Comparison of ENCODE assay signal across 36 cellular contexts in the genomic region with DNA sequence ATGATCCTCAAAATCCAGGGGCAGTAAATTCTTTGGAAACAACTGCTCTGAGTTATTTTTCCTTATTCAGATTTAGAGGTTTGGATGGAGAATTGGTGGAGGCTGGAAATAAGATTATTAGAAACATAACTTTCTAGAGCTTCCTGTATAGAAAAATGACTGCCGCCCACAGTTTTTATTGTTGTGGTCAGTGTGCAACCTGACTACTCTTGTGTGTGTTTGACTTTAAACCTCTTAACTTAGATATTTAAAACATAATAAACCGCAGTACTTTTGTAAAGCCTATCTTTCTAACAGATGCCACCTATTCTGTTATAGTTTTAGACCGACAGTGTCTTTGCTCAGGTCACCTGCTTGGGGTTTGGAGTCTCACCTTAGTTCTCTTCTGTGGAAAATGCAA.
"Had no signal": no experiment of that assay in that cellular context is flagged by ENCODE, and none has a peak within 500 bp of the region (broad histone marks: within the 10 kb centered on the region; RNA-seq: fewer than 3 reads in every experiment).

No MANE protein-coding gene starts in this region.

- ATAC-seq: activated CD4-positive, alpha-beta T cell treated with anti-CD3 and anti-CD28 coated beads for 36 hours; activated CD4-positive, CD25-positive, alpha-beta regulatory T cell treated with anti-CD3 and anti-CD28 coated beads, Interleukin-2, amount 50 U/mL, for 24 hours; activated CD8-positive, alpha-beta memory T cell treated with anti-CD3 and anti-CD28 coated beads, Interleukin-2, amount 10 ng/mL, durations not matched to agents 7 days and 5 days; WTC11 had no signal

- H3K36me3 ChIP-seq: ascending aorta, cardiac muscle cell, colonic mucosa, WERI-Rb-1 had no signal

- H3K4me1 Mint-ChIP-seq: activated CD4-positive, alpha-beta memory T cell treated with anti-CD3 and anti-CD28 coated beads, Interleukin-2, amount 10 ng/mL, durations not matched to agents 7 days and 5 days; activated CD4-positive, alpha-beta T cell treated with anti-CD3 and anti-CD28 coated beads for 36 hours; activated CD4-positive, alpha-beta T cell treated with anti-CD3 and anti-CD28 coated beads, Interleukin-2, amount 10 ng/mL, durations not matched to agents 7 days and 5 days; activated naive CD4-positive, alpha-beta T cell treated with anti-CD3 and anti-CD28 coated beads, Interleukin-2, amount 10 ng/mL, durations not matched to agents 7 days and 5 days; activated naive CD4-positive, alpha-beta T cell treated with anti-CD3 and anti-CD28 coated beads, Interleukin-2, amount 50 U/mL, for 24 hours; brain; WTC11 had no signal

- H3K27ac Mint-ChIP-seq: activated CD4-positive, alpha-beta memory T cell treated with anti-CD3 and anti-CD28 coated beads, Interleukin-2, amount 10 ng/mL, durations not matched to agents 7 days and 5 days; activated CD4-positive, alpha-beta T cell treated with anti-CD3 and anti-CD28 coated beads for 36 hours; activated CD4-positive, alpha-beta T cell treated with anti-CD3 and anti-CD28 coated beads, Interleukin-2, amount 10 ng/mL, durations not matched to agents 7 days and 5 days; activated CD8-positive, alpha-beta memory T cell treated with anti-CD3 and anti-CD28 coated beads, Interleukin-2, amount 10 ng/mL, durations not matched to agents 7 days and 5 days; activated naive CD4-positive, alpha-beta T cell treated with anti-CD3 and anti-CD28 coated beads, Interleukin-2, amount 10 ng/mL, durations not matched to agents 7 days and 5 days; activated naive CD4-positive, alpha-beta T cell treated with anti-CD3 and anti-CD28 coated beads, Interleukin-2, amount 50 U/mL, for 24 hours; activated naive CD8-positive, alpha-beta T cell; activated T-cell treated with anti-CD3 and anti-CD28 coated beads, Interleukin-2, amount 50 U/mL, for 24 hours; activated T-helper 2 cell treated with anti-CD3 and anti-CD28 coated beads, Interferon-gamma antibody, Interleukin-2, Interleukin-4, amounts not matched to agents 10 μg/mL and 5 μg/mL and 100 μg/mL, durations not matched to agents 14 hours and 24 hours and 36 hours; brain; T-helper 1 cell treated with Interleukin-12 subunit alpha and Interleukin-12 subunit beta and Interleukin-4 antibody, amounts not matched to agents 30 μg/mL and 1 μg/mL, for 36 hours; T-helper 2 cell treated with Interferon-gamma antibody and Interleukin-4, amounts not matched to agents 5 μg/mL and 100 μg/mL, for 36 hours; WTC11 had no signal

- H3K9me3 Mint-ChIP-seq: activated CD4-positive, alpha-beta memory T cell treated with anti-CD3 and anti-CD28 coated beads, Interleukin-2, amount 10 ng/mL, durations not matched to agents 7 days and 5 days; activated CD4-positive, alpha-beta T cell treated with anti-CD3 and anti-CD28 coated beads, Interleukin-2, amount 10 ng/mL, durations not matched to agents 7 days and 5 days; activated naive CD4-positive, alpha-beta T cell treated with anti-CD3 and anti-CD28 coated beads, Interleukin-2, amount 10 ng/mL, durations not matched to agents 7 days and 5 days; activated naive CD4-positive, alpha-beta T cell treated with anti-CD3 and anti-CD28 coated beads, Interleukin-2, amount 50 U/mL, for 24 hours; activated T-helper 2 cell treated with anti-CD3 and anti-CD28 coated beads, Interferon-gamma antibody, Interleukin-2, Interleukin-4, amounts not matched to agents 10 μg/mL and 5 μg/mL and 100 μg/mL, durations not matched to agents 14 hours and 24 hours and 36 hours; central memory CD8-positive, alpha-beta T cell; T-helper 1 cell treated with Interleukin-12 subunit alpha and Interleukin-12 subunit beta and Interleukin-4 antibody, amounts not matched to agents 30 μg/mL and 1 μg/mL, for 36 hours; T-helper 2 cell treated with Interferon-gamma antibody and Interleukin-4, amounts not matched to agents 5 μg/mL and 100 μg/mL, for 36 hours had no signal

- DNase-seq: activated CD4-positive, alpha-beta memory T cell treated with anti-CD3 and anti-CD28 coated beads, Interleukin-2, amount 10 ng/mL, durations not matched to agents 7 days and 5 days; activated CD4-positive, alpha-beta T cell treated with anti-CD3 and anti-CD28 coated beads for 1 hour; activated CD4-positive, alpha-beta T cell treated with anti-CD3 and anti-CD28 coated beads for 36 hours; activated CD4-positive, alpha-beta T cell treated with anti-CD3 and anti-CD28 coated beads for 48 hours; activated CD4-positive, alpha-beta T cell treated with anti-CD3 and anti-CD28 coated beads, Interleukin-2, amount 10 ng/mL, durations not matched to agents 7 days and 5 days; activated CD4-positive, alpha-beta T cell treated with anti-CD3 and anti-CD28 coated beads, Interleukin-2, amount 50 U/mL, for 48 hours; activated CD4-positive, CD25-positive, alpha-beta regulatory T cell; activated CD8-positive, alpha-beta memory T cell treated with anti-CD3 and anti-CD28 coated beads for 24 hours; activated CD8-positive, alpha-beta memory T cell treated with anti-CD3 and anti-CD28 coated beads, Interleukin-2, amount 10 ng/mL, durations not matched to agents 7 days and 5 days; activated CD8-positive, alpha-beta memory T cell treated with anti-CD3 and anti-CD28 coated beads, Interleukin-2, amount 50 U/mL, for 48 hours; activated effector memory CD4-positive, alpha-beta T cell treated with Interleukin-2 at 50 U/mL for 16 hours; activated gamma-delta T cell; activated naive CD4-positive, alpha-beta T cell treated with anti-CD3 and anti-CD28 coated beads, Interleukin-2, amount 10 ng/mL, durations not matched to agents 7 days and 5 days; activated naive CD4-positive, alpha-beta T cell treated with Interleukin-2 at 50 U/mL for 16 hours; activated T-cell treated with anti-CD3 and anti-CD28 coated beads, Interleukin-2, amount 50 U/mL, for 24 hours; activated T-cell treated with anti-CD3 and anti-CD28 coated beads, Interleukin-2, amount 50 U/mL, for 48 hours; amygdala; anterior cingulate cortex; caudate nucleus; cerebellar nuclear complex; colonic mucosa; T-helper 1 cell; T-helper 2 cell; T-helper 9 cell; WERI-Rb-1 had no signal

- H3K36me3 Mint-ChIP-seq: activated CD8-positive, alpha-beta memory T cell treated with anti-CD3 and anti-CD28 coated beads, Interleukin-2, amount 10 ng/mL, durations not matched to agents 7 days and 5 days; activated naive CD4-positive, alpha-beta T cell treated with anti-CD3 and anti-CD28 coated beads, Interleukin-2, amount 10 ng/mL, durations not matched to agents 7 days and 5 days; activated naive CD4-positive, alpha-beta T cell treated with anti-CD3 and anti-CD28 coated beads, Interleukin-2, amount 50 U/mL, for 24 hours; brain had no signal

- H3K27ac ChIP-seq: ascending aorta, cardiac muscle cell, colonic mucosa, WERI-Rb-1 had no signal

- H3K4me3 Mint-ChIP-seq: activated CD4-positive, alpha-beta memory T cell treated with anti-CD3 and anti-CD28 coated beads, Interleukin-2, amount 10 ng/mL, durations not matched to agents 7 days and 5 days; activated CD4-positive, alpha-beta T cell treated with anti-CD3 and anti-CD28 coated beads for 36 hours; activated CD4-positive, alpha-beta T cell treated with anti-CD3 and anti-CD28 coated beads, Interleukin-2, amount 10 ng/mL, durations not matched to agents 7 days and 5 days; activated CD8-positive, alpha-beta memory T cell treated with anti-CD3 and anti-CD28 coated beads, Interleukin-2, amount 10 ng/mL, durations not matched to agents 7 days and 5 days; activated naive CD4-positive, alpha-beta T cell treated with anti-CD3 and anti-CD28 coated beads, Interleukin-2, amount 10 ng/mL, durations not matched to agents 7 days and 5 days; activated naive CD4-positive, alpha-beta T cell treated with anti-CD3 and anti-CD28 coated beads, Interleukin-2, amount 50 U/mL, for 24 hours; activated naive CD8-positive, alpha-beta T cell; activated T-cell treated with anti-CD3 and anti-CD28 coated beads, Interleukin-2, amount 50 U/mL, for 24 hours; brain; central memory CD8-positive, alpha-beta T cell; T-helper 1 cell treated with Interleukin-12 subunit alpha and Interleukin-12 subunit beta and Interleukin-4 antibody, amounts not matched to agents 30 μg/mL and 1 μg/mL, for 36 hours; T-helper 2 cell treated with Interferon-gamma antibody and Interleukin-4, amounts not matched to agents 5 μg/mL and 100 μg/mL, for 36 hours; WTC11 had no signal

- H3K27me3 ChIP-seq: ascending aorta, cardiac muscle cell, colonic mucosa had no signal

- H3K4me3 ChIP-seq: ascending aorta, cardiac muscle cell, colonic mucosa had no signal

- H3K4me1 ChIP-seq: ascending aorta, colonic mucosa had no signal

- H3K9me3 ChIP-seq: ascending aorta, colonic mucosa had no signal
